ENCODE assay signal across 14 cellular contexts in the genomic region with DNA sequence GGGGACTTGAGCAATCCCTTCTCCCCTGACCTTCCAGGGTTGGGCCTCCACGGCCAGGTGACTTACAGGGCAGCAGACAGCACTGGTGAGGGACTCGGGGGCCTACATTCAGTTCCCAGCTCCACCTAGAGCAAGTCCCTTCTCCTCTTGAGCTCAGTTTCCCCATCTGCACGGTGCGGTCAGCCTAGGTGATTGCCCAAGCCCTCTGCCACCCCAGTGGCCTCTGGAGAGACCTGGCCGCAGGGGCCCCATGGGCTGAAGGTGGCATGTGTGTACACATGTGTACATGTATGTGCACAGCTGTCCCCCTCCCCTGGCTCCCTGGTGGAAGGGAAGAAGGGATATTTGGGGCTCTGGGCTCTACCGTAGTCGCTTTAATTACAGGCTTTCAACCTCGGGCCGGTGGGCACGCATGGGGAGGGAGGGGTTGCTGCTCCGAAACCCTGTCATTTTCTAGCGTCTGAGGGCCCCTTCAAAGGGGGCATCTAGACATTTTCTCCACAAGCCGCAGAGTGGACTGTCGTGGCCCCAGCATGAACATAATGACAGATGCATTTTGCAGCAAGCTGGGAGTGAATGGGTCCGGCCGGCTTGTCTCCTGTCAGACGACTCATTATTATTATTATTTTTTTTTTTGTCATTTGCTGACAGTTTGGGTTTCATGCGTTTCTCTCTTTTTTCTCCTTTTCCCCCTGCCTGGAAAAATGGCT. TPM values are rescaled to one million over a fixed set of nuclear protein-coding genes. Genes with fewer than 3 reads are reported as not detected.
DNase-seq lines count a peak whose midpoint lies in the region; ATAC-seq and TF ChIP-seq lines count a peak whose summit lies in the region.
"Had no signal": no experiment of that assay in that cellular context is flagged by ENCODE, and none has a peak within 500 bp of the region (broad histone marks: within the 10 kb centered on the region; RNA-seq: fewer than 3 reads in every experiment).

No MANE protein-coding gene starts in this region.

- peak overlapping the region; percentile 7 for H2BK5ac ChIP-seq in neuronal stem cell (ENCODE audit: low read length)

- H3K36me3 ChIP-seq in neuronal stem cell (replicated peaks in 1 of 2; ENCODE audit: control insufficient read depth in 2 of 2, insufficient read depth in 2 of 2, low read length in 2 of 2), result no peaks in the 10 kb centered on the region

- no peaks in the 10 kb centered on the region for H3K9me3 Mint-ChIP-seq in CD14-positive monocyte
- H3K9me3 Mint-ChIP-seq in effector memory CD8-positive, alpha-beta T cell, result no peaks in the 10 kb centered on the region
- H3K9me3 Mint-ChIP-seq: CD4-positive, alpha-beta T cell; H9 had no signal

- H3K27ac ChIP-seq in neuronal stem cell (replicated peaks; ENCODE audit: low read length), result no peak overlapping the region

- no peak overlapping the region for H4K91ac ChIP-seq in neuronal stem cell (ENCODE audit: low read depth, low read length, poor library complexity)

- H3K23ac ChIP-seq in neuronal stem cell (ENCODE audit: low read depth, low read length, poor library complexity), result peak overlapping the region; percentile 34

- no peak overlapping the region for H2BK15ac ChIP-seq in neuronal stem cell (ENCODE audit: low read length)

- no peak overlapping the region for H3K9ac ChIP-seq in neuronal stem cell (ENCODE audit: low read depth, low read length, poor library complexity)

- H2BK12ac ChIP-seq in neuronal stem cell (ENCODE audit: low read length), result no peak overlapping the region

- peaks cover 0 to 54% (median under 1%) of the 10 kb centered on the region in 3 experiments for H3K27me3 ChIP-seq in neuronal stem cell (ENCODE audit: control insufficient read depth in 3 of 3, insufficient read depth in 3 of 3, low read depth in 1 of 3, low read length in 3 of 3)
- H3K27me3 ChIP-seq: BE2C had no signal

- no peaks in the 10 kb centered on the region for H3K9me3 ChIP-seq in neuronal stem cell (replicated peaks in 1 of 2; ENCODE audit: control insufficient read depth in 2 of 2, insufficient read depth in 1 of 2, low read depth in 1 of 2, low read length in 2 of 2)
- H3K9me3 ChIP-seq: BE2C, Caco-2 had no signal

- no peak overlapping the region for H3K4me2 ChIP-seq in neuronal stem cell (ENCODE audit: insufficient read depth, low read length, poor library complexity, severe bottlenecking)

- no peak overlapping the region for H2AFZ ChIP-seq in neuronal stem cell (ENCODE audit: low read length)

- H3K36me3 Mint-ChIP-seq in CD14-positive monocyte, result no peaks in the 10 kb centered on the region
- no peaks in the 10 kb centered on the region for H3K36me3 Mint-ChIP-seq in effector memory CD8-positive, alpha-beta T cell (ENCODE audit: insufficient read depth)

- peaks cover 11 to 20% (median 17%) of the 10 kb centered on the region in 3 donors for H3K27me3 Mint-ChIP-seq in CD14-positive monocyte (ENCODE audit: low read depth in 3 of 3)
- H3K27me3 Mint-ChIP-seq in effector memory CD8-positive, alpha-beta T cell, result peaks cover 21 to 65% of the 10 kb centered on the region in 2 donors

- peak; percentile 30 for DNase-seq in CD14-positive monocyte (ENCODE audit: low spot score)
- DNase-seq in NCI-H2227 (lab: John Stamatoyannopoulos, UW; ENCODE audit: unreplicated experiment), result peak; percentile 83
- no peak for DNase-seq in left lobe of liver (ENCODE audit: low spot score)
- no peak for DNase-seq in neuronal stem cell (ENCODE audit: low spot score)
- no peak for DNase-seq in effector memory CD8-positive, alpha-beta T cell
- DNase-seq in NCI-H1436 (lab: John Stamatoyannopoulos, UW), result no peak
- DNase-seq: BE2C; C1 segment of cervical spinal cord; Caco-2; CD4-positive, alpha-beta T cell; GOT3; H9 had no signal

- H4K8ac ChIP-seq in neuronal stem cell (ENCODE audit: low read depth, low read length), result no peak overlapping the region

- no peak overlapping the region for H3K4me3 ChIP-seq in neuronal stem cell (ENCODE audit: low read length in 2 of 2)

- H3K18ac ChIP-seq in neuronal stem cell (ENCODE audit: low read length), result peak overlapping the region; percentile 40

- H3K4me1 ChIP-seq in neuronal stem cell (ENCODE audit: control insufficient read depth in 2 of 2, insufficient read depth in 1 of 2, low read depth in 1 of 2, low read length in 2 of 2), result peaks cover 0 to 5% of the 10 kb centered on the region in 2 donors
- H3K4me1 ChIP-seq: Caco-2 had no signal

- H3K14ac ChIP-seq in neuronal stem cell (ENCODE audit: low read length), result peak overlapping the region; percentile 31

- ATAC-seq in left lobe of liver (peak; percentile 7), GM18502 (IDR thresholded peaks at IDR 0.05; ENCODE audit: poor library complexity, unreplicated experiment) (no peak)
- no peak for ATAC-seq in effector memory CD8-positive, alpha-beta T cell (replicated peaks)

- no peaks in the 10 kb centered on the region for H3K79me1 ChIP-seq in neuronal stem cell (ENCODE audit: low read depth, low read length)

- H3K27ac Mint-ChIP-seq in CD14-positive monocyte, result no peak overlapping the region
- H3K27ac Mint-ChIP-seq in effector memory CD8-positive, alpha-beta T cell, result no peak overlapping the region
- H3K27ac Mint-ChIP-seq: CD4-positive, alpha-beta T cell had no signal

- peak overlapping the region; percentile 83 for H2AK5ac ChIP-seq in neuronal stem cell (ENCODE audit: low read depth, low read length)

- no CpG with 5 or more reads among the region's 18 CpGs for WGBS in neuronal stem cell (ENCODE audit: extremely low coverage in 2 of 2, insufficient read length in 2 of 2, insufficient replicate concordance in 1 of 2), 2 donors

- no peak overlapping the region for H3K4ac ChIP-seq in neuronal stem cell (ENCODE audit: low read length)

- no peak overlapping the region for H3K4me3 Mint-ChIP-seq in CD14-positive monocyte
- no peak overlapping the region for H3K4me3 Mint-ChIP-seq in effector memory CD8-positive, alpha-beta T cell
- H3K4me3 Mint-ChIP-seq: CD4-positive, alpha-beta T cell; H9 had no signal

- H3K4me1 Mint-ChIP-seq in CD14-positive monocyte, result peaks cover 3% of the 10 kb centered on the region
- H3K4me1 Mint-ChIP-seq in effector memory CD8-positive, alpha-beta T cell (ENCODE audit: low read depth in 2 of 2), result no peaks in the 10 kb centered on the region

- TF ChIP-seq CTCF in CD14-positive monocyte (IDR thresholded peaks at IDR 0.05), result no peak

- H2BK120ac ChIP-seq in neuronal stem cell (ENCODE audit: low read depth, low read length), result peak overlapping the region; percentile 37

- intact Hi-C loops in CD14-positive monocyte (cut with micrococcal nuclease), result no loop called here

RNA-seq across cellular contexts. Expression of gene ASS1, which starts 44.0 kb away (rescaled TPM):
- not detected for polyA plus RNA-seq in CD14-positive monocyte
- 1,233 TPM for total RNA-seq in left lobe of liver
- polyA plus RNA-seq in neuronal stem cell (2013, experiment 1 of 2), result 19.7 TPM
- 19.8 TPM for polyA plus RNA-seq in neuronal stem cell (2013, experiment 2 of 2)
- total RNA-seq: A172; CD4-positive, alpha-beta T cell had no signal

Comparison
In these comparisons a context has a peak if more than half of its experiments do, and no peak if none do; other contexts are left out.
1. DNase-seq: peak in CD14-positive monocyte (single experiment) and NCI-H2227 (single experiment); none in left lobe of liver (single experiment), neuronal stem cell (single experiment), effector memory CD8-positive, alpha-beta T cell (0 of 3) and NCI-H1436 (single experiment).